Comparison of ENCODE assay signal across 24 cellular contexts in genomic region chr10:21757601-21757901, GRCh38.
DNase-seq lines count a peak whose midpoint lies in the region; TF ChIP-seq lines count a peak whose summit lies in the region.
"Had no signal": no experiment of that assay in that cellular context is flagged by ENCODE, and none has a peak within 500 bp of the region (broad histone marks: within the 10 kb centered on the region; RNA-seq: fewer than 3 reads in every experiment).

No MANE protein-coding gene starts in this region.

- no peak overlapping the region for H2BK12ac ChIP-seq in trophoblast cell (ENCODE audit: low read length)

- H3K36me3 Mint-ChIP-seq in endodermal cell (ENCODE audit: low read depth) = peaks cover 12% of the 10 kb centered on the region

- no peaks in the 10 kb centered on the region for H3K79me2 ChIP-seq in trophoblast cell (ENCODE audit: control insufficient read depth, insufficient read depth, low read length, poor library complexity)

- H2AK5ac ChIP-seq in trophoblast cell (ENCODE audit: low read length) = no peak overlapping the region

- peaks cover 29% of the 10 kb centered on the region for H3K27me3 Mint-ChIP-seq in endodermal cell (ENCODE audit: insufficient read depth)
- H3K27me3 Mint-ChIP-seq: activated naive CD4-positive, alpha-beta T cell treated with anti-CD3 and anti-CD28 coated beads, Interleukin-2, amount 50 U/mL, for 24 hours; CD8-positive, alpha-beta memory T cell; memory B cell; progenitor cell of endocrine pancreas; stimulated activated naive CD8-positive, alpha-beta T cell treated with anti-CD3 and anti-CD28 coated beads, Interleukin-15, amount 100 ng/mL, for 72 hours had no signal

- no peak overlapping the region for H2BK120ac ChIP-seq in trophoblast cell (ENCODE audit: insufficient read depth, low read length, poor library complexity)

- H3K4me3 ChIP-seq in HUES64 (ENCODE audit: low read length) (no peak overlapping the region), endodermal cell (ENCODE audit: low read length) (no peak overlapping the region), trophoblast cell (ENCODE audit: low read depth, low read length) (no peak overlapping the region), ascending aorta (no peak overlapping the region)
- H3K4me3 ChIP-seq: esophagus muscularis mucosa, transverse colon had no signal

- H3K9me3 Mint-ChIP-seq in endodermal cell = no peaks in the 10 kb centered on the region
- H3K9me3 Mint-ChIP-seq: activated naive CD4-positive, alpha-beta T cell treated with anti-CD3 and anti-CD28 coated beads, Interleukin-2, amount 50 U/mL, for 24 hours; CD8-positive, alpha-beta memory T cell; memory B cell; natural killer cell; stimulated activated naive CD8-positive, alpha-beta T cell treated with anti-CD3 and anti-CD28 coated beads, Interleukin-15, amount 100 ng/mL, for 72 hours had no signal

- no peak overlapping the region for H3K4me3 Mint-ChIP-seq in endodermal cell
- H3K4me3 Mint-ChIP-seq: activated naive CD4-positive, alpha-beta T cell treated with anti-CD3 and anti-CD28 coated beads, Interleukin-2, amount 50 U/mL, for 24 hours; CD8-positive, alpha-beta memory T cell; memory B cell; natural killer cell; stimulated activated naive CD8-positive, alpha-beta T cell treated with anti-CD3 and anti-CD28 coated beads, Interleukin-15, amount 100 ng/mL, for 72 hours had no signal

- no peak overlapping the region for H2BK5ac ChIP-seq in trophoblast cell (ENCODE audit: low read depth, low read length, poor library complexity)

- H3K9ac ChIP-seq in HUES64 (ENCODE audit: low read depth, low read length) (no peak overlapping the region), endodermal cell (ENCODE audit: extremely low read depth, low read length, poor library complexity, severe bottlenecking) (no peak overlapping the region), trophoblast cell (ENCODE audit: low read length) (no peak overlapping the region)

- no peak for TF ChIP-seq CTCF in endodermal cell (conservative IDR thresholded peaks at IDR 0.05)
- no peak for TF ChIP-seq CTCF in ascending aorta (IDR thresholded peaks at IDR 0.05)

- H3K79me1 ChIP-seq in trophoblast cell (ENCODE audit: low read length) = peaks cover 5% of the 10 kb centered on the region

- H3K36me3 ChIP-seq in HUES64 (ENCODE audit: insufficient read depth, low read length) (no peaks in the 10 kb centered on the region), endodermal cell (ENCODE audit: control insufficient read depth, insufficient read depth, low read length) (peaks cover 15% of the 10 kb centered on the region), trophoblast cell (ENCODE audit: control insufficient read depth in 1 of 2, insufficient read depth in 2 of 2, low read length in 2 of 2) (peaks cover 18 to 22% of the 10 kb centered on the region in 2 experiments), ascending aorta (peaks cover 10% of the 10 kb centered on the region in 2 donors)
- H3K36me3 ChIP-seq: transverse colon had no signal

- H4K91ac ChIP-seq in trophoblast cell (ENCODE audit: low read depth, low read length) = no peak overlapping the region

- H3K27me3 ChIP-seq in HUES64 (ENCODE audit: insufficient read depth, low read length) (no peaks in the 10 kb centered on the region), endodermal cell (ENCODE audit: control insufficient read depth, insufficient read depth, low read length, poor library complexity, severe bottlenecking) (peaks cover 22% of the 10 kb centered on the region), trophoblast cell (ENCODE audit: insufficient read depth, low read length) (no peaks in the 10 kb centered on the region), ascending aorta (no peaks in the 10 kb centered on the region)
- H3K27me3 ChIP-seq: esophagus muscularis mucosa, transverse colon had no signal

- intact Hi-C loops in ascending aorta (cut with DNase I) = no loop called here

- no peak overlapping the region for H3K4ac ChIP-seq in trophoblast cell (ENCODE audit: low read depth, low read length)

- H3K4me1 Mint-ChIP-seq in endodermal cell = peaks cover 25% of the 10 kb centered on the region
- H3K4me1 Mint-ChIP-seq: activated naive CD4-positive, alpha-beta T cell treated with anti-CD3 and anti-CD28 coated beads, Interleukin-2, amount 50 U/mL, for 24 hours; CD8-positive, alpha-beta memory T cell; memory B cell; natural killer cell; stimulated activated naive CD8-positive, alpha-beta T cell treated with anti-CD3 and anti-CD28 coated beads, Interleukin-15, amount 100 ng/mL, for 72 hours had no signal

- H2AFZ ChIP-seq in trophoblast cell (ENCODE audit: insufficient read depth, low read length, poor library complexity) = no peak overlapping the region

- no peak overlapping the region for H3K27ac Mint-ChIP-seq in endodermal cell
- H3K27ac Mint-ChIP-seq: activated naive CD4-positive, alpha-beta T cell treated with anti-CD3 and anti-CD28 coated beads, Interleukin-2, amount 50 U/mL, for 24 hours; CD8-positive, alpha-beta memory T cell; memory B cell; natural killer cell; progenitor cell of endocrine pancreas; stimulated activated naive CD8-positive, alpha-beta T cell treated with anti-CD3 and anti-CD28 coated beads, Interleukin-15, amount 100 ng/mL, for 72 hours had no signal

- H4K12ac ChIP-seq in trophoblast cell (ENCODE audit: low read depth, low read length) = no peak overlapping the region

- no peak overlapping the region for H3K4me2 ChIP-seq in trophoblast cell (ENCODE audit: low read length)

- H3K4me1 ChIP-seq in HUES64 (ENCODE audit: insufficient read depth, low read length) (peaks cover 35% of the 10 kb centered on the region), endodermal cell (ENCODE audit: control insufficient read depth, insufficient read depth, low read length) (peaks cover 17% of the 10 kb centered on the region), trophoblast cell (ENCODE audit: control insufficient read depth in 1 of 2, insufficient read depth in 2 of 2, low read length in 2 of 2) (peaks cover 10 to 19% of the 10 kb centered on the region in 2 experiments), ascending aorta (no peaks in the 10 kb centered on the region)
- H3K4me1 ChIP-seq: esophagus muscularis mucosa, transverse colon had no signal

- H3K14ac ChIP-seq in trophoblast cell (ENCODE audit: low read length) = no peak overlapping the region

- DNase-seq in endodermal cell (peak; percentile 72), iris pigment epithelial cell (ENCODE audit: low read depth) (peak; percentile 25), trophoblast cell (no peak), NCI-H2081 treated with DMSO at 0.1 percent for 48 hours (lab: John Stamatoyannopoulos, UW) (no peak), ascending aorta (ENCODE audit: low spot score in 2 of 2) (no peak)
- no peak for DNase-seq in stimulated activated naive CD4-positive, alpha-beta T cell treated with Interleukin-2 at 50 U/mL for 16 hours (lab: John Stamatoyannopoulos, UW)
- DNase-seq in activated CD4-positive, CD25-positive, alpha-beta regulatory T cell (lab: John Stamatoyannopoulos, UW) = no peak
- DNase-seq: CD8-positive, alpha-beta memory T cell; DMS53; effector CD8-positive, alpha-beta T cell; GOT3; natural killer cell; NCI-H524 treated with DMSO at 0.1 percent for 48 hours; small intestine; stimulated activated CD4-positive, alpha-beta T cell treated with anti-CD3 and anti-CD28 coated beads, Interleukin-2, amount 100 ng/mL, for 48 hours; stimulated activated naive CD8-positive, alpha-beta T cell treated with anti-CD3 and anti-CD28 coated beads, Interleukin-15, amount 100 ng/mL, for 72 hours; SW 1271; transverse colon had no signal

- no peak overlapping the region for H3K18ac ChIP-seq in trophoblast cell (ENCODE audit: low read length)

- H3K9me3 ChIP-seq in HUES64 (ENCODE audit: insufficient read depth, low read depth, low read length) (no peaks in the 10 kb centered on the region), endodermal cell (ENCODE audit: control insufficient read depth, low read length) (no peaks in the 10 kb centered on the region), trophoblast cell (ENCODE audit: insufficient read depth, low read depth, low read length) (no peaks in the 10 kb centered on the region), ascending aorta (no peaks in the 10 kb centered on the region)
- H3K9me3 ChIP-seq: esophagus muscularis mucosa, transverse colon had no signal

- no peak overlapping the region for H3K23ac ChIP-seq in trophoblast cell (ENCODE audit: low read length)

- H3K27ac ChIP-seq in HUES64 (ENCODE audit: low read depth, low read length) (peak overlapping the region; percentile 51; the same call in 1 of the 2 replicates), endodermal cell (ENCODE audit: low read depth, low read length) (no peak overlapping the region), trophoblast cell (ENCODE audit: low read depth, low read length) (no peak overlapping the region), ascending aorta (no peak overlapping the region)
- H3K27ac ChIP-seq: esophagus muscularis mucosa, RWPE1, transverse colon had no signal

- WGBS in HUES64 = 42% methylated on average over 7 of the region's 7 CpGs
- 68 to 77% methylated on average over 5 to 7 of the region's 7 CpGs for WGBS in endodermal cell (ENCODE audit: insufficient coverage in 1 of 2, insufficient read length in 1 of 2), 2 experiments
- WGBS in trophoblast cell (ENCODE audit: extremely low coverage, insufficient coverage, insufficient read length) = no CpG with 5 or more reads among the region's 7 CpGs

- peak overlapping the region; percentile 2 for H4K8ac ChIP-seq in trophoblast cell (ENCODE audit: low read depth, low read length)

Comparison
In these comparisons a context has a peak if more than half of its experiments do, and no peak if none do; other contexts are left out.
1. DNase-seq: peak in endodermal cell (single experiment) and iris pigment epithelial cell (single experiment); none in trophoblast cell (0 of 2), stimulated activated naive CD4-positive, alpha-beta T cell treated with Interleukin-2 at 50 U/mL for 16 hours (single experiment), NCI-H2081 treated with DMSO at 0.1 percent for 48 hours (single experiment), ascending aorta (0 of 2) and activated CD4-positive, CD25-positive, alpha-beta regulatory T cell (0 of 4).